Comparison of ENCODE assay signal across 8 cellular contexts in the genomic region with DNA sequence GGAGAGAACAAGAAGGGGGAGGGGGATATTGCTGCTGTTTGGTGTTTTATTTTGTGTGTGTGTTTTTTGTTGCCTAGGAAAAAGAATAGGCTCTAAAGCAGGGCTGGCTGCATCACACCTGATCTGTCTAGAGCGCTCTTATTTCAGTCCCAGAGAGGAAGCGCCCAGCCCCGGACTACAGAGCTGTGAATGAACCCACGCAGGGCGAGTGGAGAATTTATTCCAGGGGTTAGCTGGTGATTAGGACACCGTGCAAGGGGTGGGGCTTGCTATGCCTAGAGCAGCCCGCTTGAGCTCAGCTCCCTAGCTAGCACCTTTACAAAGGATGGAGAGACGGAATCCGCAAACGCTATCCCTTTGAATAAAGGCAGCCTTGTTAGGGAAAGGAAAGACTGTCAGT. TPM values are rescaled to one million over a fixed set of nuclear protein-coding genes. Genes with fewer than 3 reads are reported as not detected.
DNase-seq lines count a peak whose midpoint lies in the region; ATAC-seq and TF ChIP-seq lines count a peak whose summit lies in the region.

No MANE protein-coding gene starts in this region.

- H3K4me3 ChIP-seq in left lung (peak overlapping the region; percentile 24 to 44), subcutaneous abdominal adipose tissue (ENCODE audit: low read depth in 1 of 5, low read length in 5 of 5) (peak overlapping the region; percentile 41 to 78 (median 70))

- TF ChIP-seq CTCF in left lung (IDR thresholded peaks at IDR 0.05), result no peak

- H3K36me3 ChIP-seq in left lung (no peaks in the 10 kb centered on the region), subcutaneous abdominal adipose tissue (ENCODE audit: control insufficient read depth in 5 of 5, insufficient read depth in 5 of 5, low read length in 5 of 5) (no peaks in the 10 kb centered on the region)

- ATAC-seq in left lung (peak; percentile 90), GM21528 (IDR thresholded peaks at IDR 0.05; ENCODE audit: low FRiP score, unreplicated experiment) (no peak)

- DNase-seq in activated CD4-positive, alpha-beta T cell treated with anti-CD3 and anti-CD28 coated beads for 48 hours, result peak; percentile 2
- no peak for DNase-seq in activated CD4-positive, alpha-beta T cell treated with anti-CD3 and anti-CD28 coated beads, Interleukin-2, amount 10 ng/mL, durations not matched to agents 7 days and 5 days
- DNase-seq in NCI-H82 treated with DMSO at 0.1 percent for 48 hours (lab: John Stamatoyannopoulos, UW; ENCODE audit: unreplicated experiment), result peak; percentile 6
- peak; percentile 32 for DNase-seq in dermis microvascular lymphatic vessel endothelial cell (ENCODE audit: low read depth in 2 of 2)
- DNase-seq in left lung, result peak; percentile 40 to 44
- DNase-seq in activated naive CD4-positive, alpha-beta T cell treated with anti-CD3 and anti-CD28 coated beads, Interleukin-2, amount 10 ng/mL, durations not matched to agents 7 days and 5 days, result no peak

- intact Hi-C loops in left lung (cut with DNase I), result no loop called here

- no peaks in the 10 kb centered on the region for H3K9me3 Mint-ChIP-seq in activated CD4-positive, alpha-beta T cell treated with anti-CD3 and anti-CD28 coated beads, Interleukin-2, amount 10 ng/mL, durations not matched to agents 7 days and 5 days
- no peaks in the 10 kb centered on the region for H3K9me3 Mint-ChIP-seq in activated naive CD4-positive, alpha-beta T cell treated with anti-CD3 and anti-CD28 coated beads, Interleukin-2, amount 10 ng/mL, durations not matched to agents 7 days and 5 days

- H3K27ac ChIP-seq in left lung (peak overlapping the region; percentile 77 to 79), subcutaneous abdominal adipose tissue (ENCODE audit: low read depth, low read length) (peak overlapping the region; percentile 66)

- H3K4me3 Mint-ChIP-seq in activated CD4-positive, alpha-beta T cell treated with anti-CD3 and anti-CD28 coated beads, Interleukin-2, amount 10 ng/mL, durations not matched to agents 7 days and 5 days, result no peak overlapping the region
- H3K4me3 Mint-ChIP-seq in activated naive CD4-positive, alpha-beta T cell treated with anti-CD3 and anti-CD28 coated beads, Interleukin-2, amount 10 ng/mL, durations not matched to agents 7 days and 5 days, result no peak overlapping the region

- H3K27me3 ChIP-seq in left lung (peaks cover 0 to 21% of the 10 kb centered on the region in 2 donors), subcutaneous abdominal adipose tissue (ENCODE audit: control insufficient read depth in 5 of 5, insufficient read depth in 4 of 5, low read length in 5 of 5) (no peaks in the 10 kb centered on the region)

- H3K36me3 Mint-ChIP-seq in activated CD4-positive, alpha-beta T cell treated with anti-CD3 and anti-CD28 coated beads, Interleukin-2, amount 10 ng/mL, durations not matched to agents 7 days and 5 days (ENCODE audit: low read depth), result no peaks in the 10 kb centered on the region
- no peaks in the 10 kb centered on the region for H3K36me3 Mint-ChIP-seq in activated naive CD4-positive, alpha-beta T cell treated with anti-CD3 and anti-CD28 coated beads, Interleukin-2, amount 10 ng/mL, durations not matched to agents 7 days and 5 days

- peaks cover 30% of the 10 kb centered on the region for H3K27me3 Mint-ChIP-seq in activated CD4-positive, alpha-beta T cell treated with anti-CD3 and anti-CD28 coated beads, Interleukin-2, amount 10 ng/mL, durations not matched to agents 7 days and 5 days
- peaks cover 19% of the 10 kb centered on the region for H3K27me3 Mint-ChIP-seq in activated naive CD4-positive, alpha-beta T cell treated with anti-CD3 and anti-CD28 coated beads, Interleukin-2, amount 10 ng/mL, durations not matched to agents 7 days and 5 days

- H3K27ac Mint-ChIP-seq in activated CD4-positive, alpha-beta T cell treated with anti-CD3 and anti-CD28 coated beads, Interleukin-2, amount 10 ng/mL, durations not matched to agents 7 days and 5 days, result no peak overlapping the region
- no peak overlapping the region for H3K27ac Mint-ChIP-seq in activated naive CD4-positive, alpha-beta T cell treated with anti-CD3 and anti-CD28 coated beads, Interleukin-2, amount 10 ng/mL, durations not matched to agents 7 days and 5 days

- H3K9me3 ChIP-seq in left lung, result no peaks in the 10 kb centered on the region
- H3K9me3 ChIP-seq in subcutaneous abdominal adipose tissue (ENCODE audit: control insufficient read depth in 5 of 5, low read length in 5 of 5), result no peaks in the 10 kb centered on the region

- CTCF ChIA-PET in activated CD4-positive, alpha-beta T cell treated with anti-CD3 and anti-CD28 coated beads, Interleukin-2, amount 10 ng/mL, durations not matched to agents 7 days and 5 days (lab: Charles Lee), result interaction anchor here (0.7 kb wide), 2 partner anchors 21 to 27 kb away, joined by 3 read pairs; no protein-coding TSS in a partner anchor
- CTCF ChIA-PET in activated naive CD4-positive, alpha-beta T cell treated with anti-CD3 and anti-CD28 coated beads, Interleukin-2, amount 10 ng/mL, durations not matched to agents 7 days and 5 days (lab: Charles Lee), result no interaction called here

- H3K4me1 ChIP-seq in left lung (no peaks in the 10 kb centered on the region), subcutaneous abdominal adipose tissue (ENCODE audit: control insufficient read depth in 5 of 5, insufficient read depth in 5 of 5, low read length in 5 of 5) (peaks cover 0 to 48% (median 31%) of the 10 kb centered on the region in 5 donors)

- peaks cover 8% of the 10 kb centered on the region for H3K4me1 Mint-ChIP-seq in activated CD4-positive, alpha-beta T cell treated with anti-CD3 and anti-CD28 coated beads, Interleukin-2, amount 10 ng/mL, durations not matched to agents 7 days and 5 days
- peaks cover 6% of the 10 kb centered on the region for H3K4me1 Mint-ChIP-seq in activated naive CD4-positive, alpha-beta T cell treated with anti-CD3 and anti-CD28 coated beads, Interleukin-2, amount 10 ng/mL, durations not matched to agents 7 days and 5 days

- no peak overlapping the region for H3K9ac ChIP-seq in subcutaneous abdominal adipose tissue (ENCODE audit: low read length in 5 of 5)

- POLR2A ChIA-PET in activated CD4-positive, alpha-beta T cell treated with anti-CD3 and anti-CD28 coated beads, Interleukin-2, amount 10 ng/mL, durations not matched to agents 7 days and 5 days (lab: Charles Lee), result no interaction called here

RNA-seq across cellular contexts. Expression of gene FAM13C, which starts 0.6 kb away (rescaled TPM):
- not detected for total RNA-seq in activated CD4-positive, alpha-beta T cell treated with anti-CD3 and anti-CD28 coated beads, Interleukin-2, amount 10 ng/mL, durations not matched to agents 7 days and 5 days
- total RNA-seq in dermis microvascular lymphatic vessel endothelial cell (2.3 and 3.3 TPM in 2 replicates), left lung (10 to 100 TPM; 10.3 to 14.5 TPM)

Comparison
In these comparisons a context has a peak if more than half of its experiments do, and no peak if none do; other contexts are left out.
1. DNase-seq: peak in activated CD4-positive, alpha-beta T cell treated with anti-CD3 and anti-CD28 coated beads for 48 hours (single experiment), NCI-H82 treated with DMSO at 0.1 percent for 48 hours (single experiment), dermis microvascular lymphatic vessel endothelial cell (2 of 2) and left lung (2 of 2); none in activated CD4-positive, alpha-beta T cell treated with anti-CD3 and anti-CD28 coated beads, Interleukin-2, amount 10 ng/mL, durations not matched to agents 7 days and 5 days (single experiment) and activated naive CD4-positive, alpha-beta T cell treated with anti-CD3 and anti-CD28 coated beads, Interleukin-2, amount 10 ng/mL, durations not matched to agents 7 days and 5 days (single experiment).